8 cellular contexts compared by ENCODE assay signal in genomic region chr16:53504161-53504663, GRCh38. TPM values are rescaled to one million over a fixed set of nuclear protein-coding genes. Genes with fewer than 3 reads are reported as not detected.
DNase-seq lines count a peak whose midpoint lies in the region; ATAC-seq and TF ChIP-seq lines count a peak whose summit lies in the region.

No MANE protein-coding gene starts in this region.

- WGBS in ovary, 3 donors = 18 to 26% (median 22%) methylated on average over 11 of the region's 11 CpGs

- H3K36me3 ChIP-seq in ovary = no peaks in the 10 kb centered on the region

- TF ChIP-seq EP300 in ovary (IDR thresholded peaks at IDR 0.05) = no peak

- intact Hi-C loops in Calu3 (cut with micrococcal nuclease; ENCODE audit: unreplicated experiment) (loop anchor here (5.0 kb wide), 1 partner anchor 452 kb away; the partner anchor contains the start of genes CHD9 and CHD9NB), ovary (cut with DNase I) (no loop called here)

- TF ChIP-seq CTCF in Calu3 (IDR thresholded peaks at IDR 0.05; ENCODE audit: unreplicated experiment) = no peak
- no peak for TF ChIP-seq CTCF in ovary (IDR thresholded peaks at IDR 0.05)

- TSS peak; percentile 69 for BruUV-seq in Calu3 (replicated peaks; lab: Mats Ljungman, UMichigan)

- no peaks in the 10 kb centered on the region for H3K27me3 Mint-ChIP-seq in Calu3 (ENCODE audit: unreplicated experiment)

- no peaks in the 10 kb centered on the region for H3K9me3 Mint-ChIP-seq in Calu3 (ENCODE audit: low read depth, unreplicated experiment)

- no peak for ATAC-seq in HG03025 (IDR thresholded peaks at IDR 0.05; ENCODE audit: low FRiP score, unreplicated experiment)

- CTCF ChIA-PET in Calu3 (lab: Charles Lee) = interaction anchor here (0.7 to 1.5 kb wide), 5 partner anchors 38 to 832 kb away, joined by 3 read pairs; no protein-coding TSS in a partner anchor

- no peaks in the 10 kb centered on the region for H3K9me3 ChIP-seq in ovary

- peak overlapping the region; percentile 75 for H3K27ac Mint-ChIP-seq in Calu3 (ENCODE audit: unreplicated experiment)

- H3K4me3 ChIP-seq in ovary = peak overlapping the region; percentile 63

- peak; percentile 53 for DNase-seq in Calu3
- DNase-seq in MV-4-11 (lab: John Stamatoyannopoulos, UW) = peak; percentile 33
- DNase-seq in activated effector memory CD4-positive, alpha-beta T cell treated with anti-CD3 and anti-CD28 coated beads, Interleukin-2, amount 50 U/mL, for 16 hours = peak; percentile 76
- peak; percentile 65 for DNase-seq in glomerular endothelial cell (ENCODE audit: extremely low read depth, low read depth, low spot score)
- DNase-seq in ovary = peak; percentile 45 to 69 (median 66)
- no peak for DNase-seq in NCI-H2081 treated with DMSO at 0.1 percent for 48 hours (lab: John Stamatoyannopoulos, UW)
- no peak for DNase-seq in NCI-H526 (lab: John Stamatoyannopoulos, UW)

- H3K27me3 ChIP-seq in ovary = no peaks in the 10 kb centered on the region

- H3K36me3 Mint-ChIP-seq in Calu3 (ENCODE audit: insufficient read depth, unreplicated experiment) = peaks cover 41% of the 10 kb centered on the region

- H3K4me1 Mint-ChIP-seq in Calu3 (ENCODE audit: low read depth, unreplicated experiment) = peaks cover 33% of the 10 kb centered on the region

- TF ChIP-seq POLR2A in ovary (IDR thresholded peaks at IDR 0.05) = no peak

- peaks cover 9% of the 10 kb centered on the region for H3K4me1 ChIP-seq in ovary (ENCODE audit: insufficient read depth)

- H3K4me3 Mint-ChIP-seq in Calu3 (ENCODE audit: low read depth, unreplicated experiment) = peak overlapping the region; percentile 89

- H3K27ac ChIP-seq in ovary = peak overlapping the region in 1 of 2 donors; percentile 92

RNA-seq across cellular contexts. Expression of gene AKTIP, which starts 1.2 kb away (rescaled TPM):
- 46.4 and 59.4 TPM in 2 replicates for total RNA-seq in Calu3 (2022)
- 30.0 and 39.9 TPM in 2 replicates for total RNA-seq in glomerular endothelial cell
- 10 to 100 TPM; 29.9 to 51.5 (median 44.1) TPM for total RNA-seq in ovary
- 10 to 100 TPM; 28.5 to 43.4 TPM for polyA plus RNA-seq in ovary

Comparison
In these comparisons a context has a peak if more than half of its experiments do, and no peak if none do; other contexts are left out.
1. DNase-seq: peak in Calu3 (single experiment), MV-4-11 (single experiment), activated effector memory CD4-positive, alpha-beta T cell treated with anti-CD3 and anti-CD28 coated beads, Interleukin-2, amount 50 U/mL, for 16 hours (single experiment), glomerular endothelial cell (single experiment) and ovary (5 of 5); none in NCI-H2081 treated with DMSO at 0.1 percent for 48 hours (single experiment) and NCI-H526 (0 of 2).